19 cellular contexts compared by ENCODE assay signal in the genomic region with DNA sequence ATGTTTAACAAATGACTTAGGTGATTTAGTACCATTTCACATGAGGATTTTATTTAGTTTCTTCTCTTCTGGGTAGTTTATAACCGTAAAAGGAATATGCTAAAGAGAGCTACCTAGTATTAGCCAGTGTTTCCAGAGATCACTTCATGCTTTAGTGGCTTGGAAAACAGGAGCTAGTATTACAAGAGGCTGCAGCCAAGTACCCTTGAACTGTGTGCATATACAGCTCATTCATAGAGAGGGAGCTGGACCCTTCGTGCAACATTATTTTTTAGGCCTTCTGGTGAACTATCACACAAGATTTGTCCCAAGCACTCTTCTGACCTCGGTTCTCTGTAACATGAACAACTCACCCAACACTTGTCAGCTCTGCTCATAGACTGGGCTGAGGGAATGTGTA.
"Had no signal": no experiment of that assay in that cellular context is flagged by ENCODE, and none has a peak within 500 bp of the region (broad histone marks: within the 10 kb centered on the region; RNA-seq: fewer than 3 reads in every experiment).

No MANE protein-coding gene starts in this region.

- H3K27ac ChIP-seq: body of pancreas, heart right ventricle, suprapubic skin, tibial nerve, VCaP had no signal

- H3K9me3 ChIP-seq: body of pancreas, heart right ventricle, suprapubic skin, tibial nerve had no signal

- H3K4me1 ChIP-seq: body of pancreas, suprapubic skin had no signal

- H3K4me3 ChIP-seq: body of pancreas, heart right ventricle, suprapubic skin, tibial nerve had no signal

- H3K27me3 ChIP-seq: body of pancreas, heart right ventricle, suprapubic skin, tibial nerve had no signal

- ATAC-seq: body of pancreas, heart right ventricle, left ventricle myocardium superior, right cardiac atrium had no signal

- DNase-seq: activated CD4-positive, alpha-beta T cell treated with anti-CD3 and anti-CD28 coated beads for 4 hours; activated CD4-positive, alpha-beta T cell treated with anti-CD3 and anti-CD28 coated beads, Interleukin-2, amount 50 U/mL, for 4 hours; activated effector memory CD4-positive, alpha-beta T cell treated with Interleukin-2 at 50 U/mL for 16 hours; activated naive CD4-positive, alpha-beta T cell treated with Interleukin-2 at 50 U/mL for 16 hours; aorta; body of pancreas; cortex of kidney; foreskin fibroblast; heart right ventricle; left ventricle myocardium superior; mammary epithelial cell; posterior cingulate gyrus; right cardiac atrium; stimulated activated CD4-positive, alpha-beta T cell treated with anti-CD3 and anti-CD28 coated beads, Interleukin-15, amount 100 ng/mL, for 24 hours; stimulated activated CD4-positive, alpha-beta T cell treated with anti-CD3 and anti-CD28 coated beads, Interleukin-2, amount 100 ng/mL, for 24 hours; stimulated activated naive CD4-positive, alpha-beta T cell had no signal

- H3K36me3 ChIP-seq: heart right ventricle, suprapubic skin, tibial nerve had no signal
